Comparison of ENCODE assay signal across 1 cellular context in genomic region chr18:32158108-32158624, GRCh38.
TF ChIP-seq lines count a peak whose summit lies in the region.

No MANE protein-coding gene starts in this region.

TF ChIP-seq in H1, 55 proteins besides CTCF, POLR2A, EP300 and RAD21 (continued from another document):
- TF ChIP-seq SIN3A (conservative IDR thresholded peaks at IDR 0.05 in 1 of 2, IDR thresholded peaks at IDR 0.05 in 1 of 2; ENCODE audit: low read depth in 1 of 2, low read length in 2 of 2) (0 out of 4 replicates have a peak, but pooled peaks of 1 of the 2 experiments have one; percentile 31), CBX8 (IDR thresholded peaks at IDR 0.05; ENCODE audit: borderline replicate concordance, low read depth, low read length) (no peak), ZNF274 (IDR thresholded peaks at IDR 0.05; ENCODE audit: borderline replicate concordance, extremely low read depth, low read length) (no peak), E2F6 (IDR thresholded peaks at IDR 0.05) (no peak), PHF8 (conservative IDR thresholded peaks at IDR 0.05; ENCODE audit: low read depth, low read length) (no peak), RNF2 (IDR thresholded peaks at IDR 0.05; ENCODE audit: borderline replicate concordance, low read depth, low read length, missing control alignments, poor library complexity, severe bottlenecking) (no peak), TAF7 (optimal IDR thresholded peaks at IDR 0.05; ENCODE audit: borderline replicate concordance, low read depth, low read length) (no peak), ASH2L (IDR thresholded peaks at IDR 0.05; ENCODE audit: low read length) (peak; percentile 39), NRF1 (IDR thresholded peaks at IDR 0.05; ENCODE audit: low read depth, low read length) (no peak), KDM1A (IDR thresholded peaks at IDR 0.05; ENCODE audit: borderline replicate concordance, low read length) (no peak), CHD2 (IDR thresholded peaks at IDR 0.05; ENCODE audit: low read length) (no peak), JUND (IDR thresholded peaks at IDR 0.05; ENCODE audit: low read length) (no peak; the same call in 1 of the 2 replicates), GTF2F1 (IDR thresholded peaks at IDR 0.05; ENCODE audit: borderline replicate concordance, low read depth, low read length) (no peak), EZH2 (IDR thresholded peaks at IDR 0.05; ENCODE audit: low read depth, low read length, severe bottlenecking) (no peak), USF2 (IDR thresholded peaks at IDR 0.05; ENCODE audit: low read length) (no peak), FOSL1 (IDR thresholded peaks at IDR 0.05; ENCODE audit: insufficient read depth, low read depth, low read length) (no peak), SP1 (IDR thresholded peaks at IDR 0.05; ENCODE audit: low read depth, low read length) (no peak), JUN (IDR thresholded peaks at IDR 0.05; ENCODE audit: low read depth, low read length) (no peak), TBP (IDR thresholded peaks at IDR 0.05; ENCODE audit: low read depth, low read length) (no peak), RFX5 (IDR thresholded peaks at IDR 0.05; ENCODE audit: borderline replicate concordance, low read depth, low read length) (no peak), ATF2 (IDR thresholded peaks at IDR 0.05; ENCODE audit: low read length) (no peak), CREB1 (IDR thresholded peaks at IDR 0.05) (peak; percentile 55; the same call in 1 of the 2 replicates), CHD7 (IDR thresholded peaks at IDR 0.05; ENCODE audit: insufficient replicate concordance, low read length) (no peak)
- TF ChIP-seq, protein P1, sequence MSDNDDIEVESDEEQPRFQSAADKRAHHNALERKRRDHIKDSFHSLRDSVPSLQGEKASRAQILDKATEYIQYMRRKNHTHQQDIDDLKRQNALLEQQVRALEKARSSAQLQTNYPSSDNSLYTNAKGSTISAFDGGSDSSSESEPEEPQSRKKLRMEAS (IDR thresholded peaks at IDR 0.05), result peak; percentile 40
TF ChIP-seq in H1: peak in this region for 7.
